ENCODE assay signal across 17 cellular contexts in the genomic region with DNA sequence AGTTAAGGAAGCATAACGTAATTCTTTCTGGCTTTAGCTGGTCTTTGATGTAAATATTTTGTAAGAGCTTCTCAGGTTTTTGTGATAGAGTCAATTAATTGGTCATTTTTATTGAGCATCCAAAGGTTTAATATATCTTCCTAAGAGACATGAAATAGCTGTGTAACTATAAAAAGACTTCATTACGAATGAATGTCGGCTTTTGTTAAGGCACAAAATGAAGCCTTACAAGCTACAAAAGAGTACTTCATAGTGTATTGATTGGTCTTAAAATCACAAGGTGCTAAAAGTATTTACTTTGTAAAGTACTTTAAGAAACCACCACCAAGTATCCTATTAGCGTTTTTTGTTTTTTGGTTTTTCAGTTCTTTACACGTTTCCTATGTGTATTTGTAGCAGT.
A peak's percentile ranks its signal among the peaks of the same experiment; 100 is the strongest.
DNase-seq lines count a peak whose midpoint lies in the region; ATAC-seq, FAIRE-seq and TF ChIP-seq lines count a peak whose summit lies in the region.
"Had no signal": no experiment of that assay in that cellular context is flagged by ENCODE, and none has a peak within 500 bp of the region (broad histone marks: within the 10 kb centered on the region; RNA-seq: fewer than 3 reads in every experiment).

No MANE protein-coding gene starts in this region.

- H3K9ac ChIP-seq in neural progenitor cell, result no peak overlapping the region
- H3K9ac ChIP-seq: BLaER1 had no signal

- no peak overlapping the region for H3K4me3 Mint-ChIP-seq in neural progenitor cell
- H3K4me3 Mint-ChIP-seq: CD4-positive, CD25-positive, alpha-beta regulatory T cell; GM23338 had no signal

- peaks cover 49% of the 10 kb centered on the region for H3K4me1 Mint-ChIP-seq in neural progenitor cell

- TF ChIP-seq CTCF in neural progenitor cell (IDR thresholded peaks at IDR 0.05), result no peak

- H3K27ac ChIP-seq in neural progenitor cell, result no peak overlapping the region
- H3K27ac ChIP-seq: A549, BLaER1, HL-60 had no signal

- H4K20me1 ChIP-seq in neural progenitor cell (ENCODE audit: low read depth), result peaks cover 62% of the 10 kb centered on the region

- H3K9me3 Mint-ChIP-seq in neural progenitor cell, result no peaks in the 10 kb centered on the region
- H3K9me3 Mint-ChIP-seq: GM23338 had no signal

- no peak overlapping the region for H2AFZ ChIP-seq in neural progenitor cell (replicated peaks)
- H2AFZ ChIP-seq: GM23338 had no signal

- H3K4me1 ChIP-seq in neural progenitor cell, result peaks cover 34% of the 10 kb centered on the region

- no peak overlapping the region for H3K27ac Mint-ChIP-seq in neural progenitor cell
- H3K27ac Mint-ChIP-seq: GM23338 had no signal

- H3K36me3 ChIP-seq in neural progenitor cell, result no peaks in the 10 kb centered on the region
- H3K36me3 ChIP-seq: BLaER1 had no signal

- peaks cover 35% of the 10 kb centered on the region for H3F3A ChIP-seq in neural progenitor cell (ENCODE audit: low read depth)

- no peaks in the 10 kb centered on the region for H3K27me3 ChIP-seq in neural progenitor cell
- H3K27me3 ChIP-seq: BLaER1 had no signal

- H3K9me3 ChIP-seq in neural progenitor cell (ENCODE audit: low read depth), result no peaks in the 10 kb centered on the region
- H3K9me3 ChIP-seq: A549, BLaER1 had no signal

- no peak for ATAC-seq in HG03469 (IDR thresholded peaks at IDR 0.05; ENCODE audit: unreplicated experiment)
- ATAC-seq: A549, GM23338 had no signal

- peak; percentile 49 for FAIRE-seq in G401.6 (lab: Jason Lieb, UNC)
- FAIRE-seq: A549, GM12891 had no signal

- DNase-seq in SK-MEL-5 (ENCODE audit: low read depth, low spot score) (peak; percentile 74), foreskin melanocyte (peak; percentile 49), neural progenitor cell (ENCODE audit: low spot score) (no peak), anterior cingulate cortex (lab: John Stamatoyannopoulos, UW) (no peak), RKO (ENCODE audit: low spot score) (no peak), globus pallidus (ENCODE audit: low spot score) (no peak)
- DNase-seq: AML-193; CD4-positive, CD25-positive, alpha-beta regulatory T cell; DMS53; H7 had no signal

- H3K4me2 ChIP-seq in neural progenitor cell, result peak overlapping the region; percentile 36
- H3K4me2 ChIP-seq: A549, BLaER1, GM23338 had no signal

- H3K36me3 Mint-ChIP-seq in neural progenitor cell, result peaks cover 4% of the 10 kb centered on the region
- H3K36me3 Mint-ChIP-seq: CD4-positive, CD25-positive, alpha-beta regulatory T cell had no signal

- no peaks in the 10 kb centered on the region for H3K27me3 Mint-ChIP-seq in neural progenitor cell (ENCODE audit: insufficient read depth, low read depth)

- H3K4me3 ChIP-seq in neural progenitor cell, result peak overlapping the region; percentile 7
- H3K4me3 ChIP-seq: A549, BLaER1, GM23338 had no signal

- in situ Hi-C loops in SK-MEL-5 (cut with HindIII; ENCODE audit: low pct_unique_long_range_greater_than_20kb, low sequenced_read_pairs), result no loop called here

- peaks cover 86% of the 10 kb centered on the region for H3K79me2 ChIP-seq in neural progenitor cell (ENCODE audit: low read depth)

Comparison
In these comparisons a context has a peak if more than half of its experiments do, and no peak if none do; other contexts are left out.
1. DNase-seq: peak in SK-MEL-5 (single experiment) and foreskin melanocyte (single experiment); none in neural progenitor cell (single experiment), anterior cingulate cortex (0 of 58), RKO (single experiment) and globus pallidus (single experiment).